In genomic region chr13:32587014-32587773, GRCh38 we compare ENCODE assay signal across 8 cellular contexts. TPM values are rescaled to one million over a fixed set of nuclear protein-coding genes. Genes with fewer than 3 reads are reported as not detected.
DNase-seq lines count a peak whose midpoint lies in the region; ATAC-seq and TF ChIP-seq lines count a peak whose summit lies in the region.

No MANE protein-coding gene starts in this region.

- H3K4me3 ChIP-seq in CD4-positive, alpha-beta memory T cell (ENCODE audit: low read length in 2 of 2) = peak overlapping the region; percentile 55 to 93
- peak overlapping the region; percentile 98 for H3K4me3 ChIP-seq in RWPE2 (ENCODE audit: severe bottlenecking)

- peaks cover 34 to 53% (median 44%) of the 10 kb centered on the region in 4 donors for H3K4me1 Mint-ChIP-seq in CD4-positive, alpha-beta memory T cell

- peak; percentile 45 to 73 (median 51) for DNase-seq in CD4-positive, alpha-beta memory T cell
- DNase-seq in RWPE2 (ENCODE audit: low spot score) (no peak), globus pallidus (ENCODE audit: low spot score) (peak; percentile 81), nucleus accumbens (lab: John Stamatoyannopoulos, UW) (peak in 54 of 56 donors; percentile 4 to 86 (median 52))
- DNase-seq in activated naive CD4-positive, alpha-beta T cell (lab: John Stamatoyannopoulos, UW) = peak; percentile 2 to 45 (median 24)

- H3K9me3 Mint-ChIP-seq in CD4-positive, alpha-beta memory T cell = peaks cover 0 to 2% (median 0%) of the 10 kb centered on the region in 8 donors

- peak overlapping the region; percentile 68 for H3K27ac ChIP-seq in CD4-positive, alpha-beta memory T cell (ENCODE audit: low read depth, low read length)
- H3K27ac ChIP-seq in RWPE2 (ENCODE audit: poor library complexity, severe bottlenecking) (peak overlapping the region; percentile 83), temporal lobe (ENCODE audit: low read depth, low read length) (peak overlapping the region; percentile 78)

- no peaks in the 10 kb centered on the region for H3K27me3 Mint-ChIP-seq in CD4-positive, alpha-beta memory T cell

- H3K4me1 ChIP-seq in CD4-positive, alpha-beta memory T cell (ENCODE audit: insufficient read depth, low read length) = peaks cover 43% of the 10 kb centered on the region
- peaks cover 9% of the 10 kb centered on the region for H3K4me1 ChIP-seq in RWPE2 (ENCODE audit: insufficient read depth, poor library complexity, severe bottlenecking)

- H3K4me3 Mint-ChIP-seq in CD4-positive, alpha-beta memory T cell = peak overlapping the region; percentile 89 to 99 (median 96)

- intact Hi-C loops in CD4-positive, alpha-beta memory T cell (cut with micrococcal nuclease) = loop anchor here (2.0 to 5.0 kb wide), 4 partner anchors 325 to 1136 kb away; no protein-coding TSS in a partner anchor

- no peaks in the 10 kb centered on the region for H3K27me3 ChIP-seq in CD4-positive, alpha-beta memory T cell (ENCODE audit: insufficient read depth, low read length)
- no peaks in the 10 kb centered on the region for H3K27me3 ChIP-seq in RWPE2 (ENCODE audit: insufficient read depth, poor library complexity, severe bottlenecking)

- no peaks in the 10 kb centered on the region for H3K36me3 ChIP-seq in CD4-positive, alpha-beta memory T cell (ENCODE audit: insufficient read depth, low read length)
- no peaks in the 10 kb centered on the region for H3K36me3 ChIP-seq in RWPE2 (ENCODE audit: low read depth)

- POLR2A ChIA-PET in CD4-positive, alpha-beta memory T cell (lab: Charles Lee; ENCODE audit: partially characterized antibody) = interaction anchor here (0.8 to 2.6 kb wide), 10 partner anchors 47 to 956 kb away, joined by 3 to 13 read pairs (median 6); partner anchors contain the start of genes BRCA2, N4BP2L1, N4BP2L2 and ZAR1L

- H3K27ac Mint-ChIP-seq in CD4-positive, alpha-beta memory T cell = peak overlapping the region; percentile 94 to 98 (median 96)

- ATAC-seq in GM19397 (IDR thresholded peaks at IDR 0.05; ENCODE audit: unreplicated experiment) = peak; percentile 38
- peak; percentile 38 for ATAC-seq in HG03571 (IDR thresholded peaks at IDR 0.05; ENCODE audit: unreplicated experiment)
- peak; percentile 32; the same call in 2 of the 3 replicates for ATAC-seq in RWPE2 (ENCODE audit: low read depth)

- CTCF ChIA-PET in CD4-positive, alpha-beta memory T cell (lab: Charles Lee; ENCODE audit: partially characterized antibody) = interaction anchor here (0.9 to 8.4 kb wide), 13 partner anchors 9 to 1137 kb away, joined by 3 to 90 read pairs (median 4); no protein-coding TSS in a partner anchor

- no peak for TF ChIP-seq CTCF in RWPE2 (IDR thresholded peaks at IDR 0.05; ENCODE audit: poor library complexity, severe bottlenecking)

- H3K36me3 Mint-ChIP-seq in CD4-positive, alpha-beta memory T cell = peaks cover 0 to 11% of the 10 kb centered on the region in 2 donors

- no peaks in the 10 kb centered on the region for H3K9me3 ChIP-seq in CD4-positive, alpha-beta memory T cell (ENCODE audit: control insufficient read depth in 1 of 2, low read length in 2 of 2)
- H3K9me3 ChIP-seq in RWPE2 (ENCODE audit: severe bottlenecking) = no peaks in the 10 kb centered on the region

RNA-seq across cellular contexts. Expression of gene PDS5B, which starts 0.9 kb away (rescaled TPM):
- total RNA-seq in CD4-positive, alpha-beta memory T cell = 10 to 100 TPM; 56.1 to 56.3 TPM
- polyA plus RNA-seq in CD4-positive, alpha-beta memory T cell = 10 to 100 TPM; 28.7 TPM
- 96.9 TPM for total RNA-seq in temporal lobe

RNA-seq across cellular contexts. Expression of gene N4BP2L2, which starts 48.6 kb away (rescaled TPM):
- 100 to 1,000 TPM; 337 to 351 TPM for total RNA-seq in CD4-positive, alpha-beta memory T cell
- polyA plus RNA-seq in CD4-positive, alpha-beta memory T cell = 100 to 1,000 TPM; 144 to 149 TPM
- total RNA-seq in temporal lobe = 132 TPM
